Comparison of ENCODE assay signal across 8 cellular contexts in genomic region chr4:75673959-75674328, GRCh38. TPM values are rescaled to one million over a fixed set of nuclear protein-coding genes. Genes with fewer than 3 reads are reported as not detected.
DNase-seq lines count a peak whose midpoint lies in the region; TF ChIP-seq lines count a peak whose summit lies in the region.

No MANE protein-coding gene starts in this region.

- no peak for TF ChIP-seq CTCF in AG09309 (IDR thresholded peaks at IDR 0.05; ENCODE audit: control insufficient read depth, insufficient read depth, low read depth, low read length, missing control alignments)
- no peak for TF ChIP-seq CTCF in choroid plexus epithelial cell (conservative IDR thresholded peaks at IDR 0.05; ENCODE audit: low read depth, low read length)

- H3K27ac ChIP-seq in KOPT-K1 (ENCODE audit: low read depth, low read length, poor library complexity, severe bottlenecking) = peak overlapping the region; percentile 89

- H3K4me3 ChIP-seq in AG09309 (ENCODE audit: control insufficient read depth, low read depth, low read length) (peak overlapping the region; percentile 86), choroid plexus epithelial cell (ENCODE audit: low read depth, low read length) (peak overlapping the region; percentile 94)

- H3K9me3 ChIP-seq in KOPT-K1 (ENCODE audit: insufficient read depth, low read length, poor library complexity, severe bottlenecking) = no peaks in the 10 kb centered on the region

- no peak for DNase-seq in AG09309 (ENCODE audit: low read depth)
- DNase-seq in choroid plexus epithelial cell (ENCODE audit: low read depth) = peak; percentile 40
- DNase-seq in myocyte (ENCODE audit: low read depth) = peak; percentile 17
- DNase-seq in HK-2 (ENCODE audit: unreplicated experiment) = no peak
- DNase-seq in activated gamma-delta T cell (lab: John Stamatoyannopoulos, UW) = no peak
- DNase-seq in effector CD4-positive, alpha-beta T cell = no peak
- DNase-seq in MV-4-11 (lab: John Stamatoyannopoulos, UW) = no peak

- H3K36me3 ChIP-seq in KOPT-K1 (ENCODE audit: insufficient read depth, low read length) = 0 out of 2 replicates have a peak, but pooled peaks cover 5% of the 10 kb centered on the region

RNA-seq across cellular contexts. Expression of gene G3BP2, which starts 0.7 kb away (rescaled TPM):
- total RNA-seq in myocyte = 193 and 231 TPM in 2 replicates
- 95.1 TPM for polyA plus RNA-seq in myocyte (2012)

RNA-seq across cellular contexts. Expression of gene CDKL2, which starts 43.6 kb away (rescaled TPM):
- total RNA-seq in myocyte = 0.10 and 0.59 TPM in 2 replicates
- polyA plus RNA-seq in myocyte (2012) = 0.09 TPM

RNA-seq across cellular contexts. Expression of gene USO1, which starts 50.4 kb away (rescaled TPM):
- total RNA-seq in myocyte = 170 and 199 TPM in 2 replicates
- polyA plus RNA-seq in myocyte (2012) = 39.2 TPM

Comparison
In these comparisons a context has a peak if more than half of its experiments do, and no peak if none do; other contexts are left out.
1. DNase-seq: peak in choroid plexus epithelial cell (single experiment) and myocyte (single experiment); none in AG09309 (single experiment), HK-2 (single experiment), activated gamma-delta T cell (single experiment), effector CD4-positive, alpha-beta T cell (single experiment) and MV-4-11 (single experiment).